10 cellular contexts compared by ENCODE assay signal in the genomic region with DNA sequence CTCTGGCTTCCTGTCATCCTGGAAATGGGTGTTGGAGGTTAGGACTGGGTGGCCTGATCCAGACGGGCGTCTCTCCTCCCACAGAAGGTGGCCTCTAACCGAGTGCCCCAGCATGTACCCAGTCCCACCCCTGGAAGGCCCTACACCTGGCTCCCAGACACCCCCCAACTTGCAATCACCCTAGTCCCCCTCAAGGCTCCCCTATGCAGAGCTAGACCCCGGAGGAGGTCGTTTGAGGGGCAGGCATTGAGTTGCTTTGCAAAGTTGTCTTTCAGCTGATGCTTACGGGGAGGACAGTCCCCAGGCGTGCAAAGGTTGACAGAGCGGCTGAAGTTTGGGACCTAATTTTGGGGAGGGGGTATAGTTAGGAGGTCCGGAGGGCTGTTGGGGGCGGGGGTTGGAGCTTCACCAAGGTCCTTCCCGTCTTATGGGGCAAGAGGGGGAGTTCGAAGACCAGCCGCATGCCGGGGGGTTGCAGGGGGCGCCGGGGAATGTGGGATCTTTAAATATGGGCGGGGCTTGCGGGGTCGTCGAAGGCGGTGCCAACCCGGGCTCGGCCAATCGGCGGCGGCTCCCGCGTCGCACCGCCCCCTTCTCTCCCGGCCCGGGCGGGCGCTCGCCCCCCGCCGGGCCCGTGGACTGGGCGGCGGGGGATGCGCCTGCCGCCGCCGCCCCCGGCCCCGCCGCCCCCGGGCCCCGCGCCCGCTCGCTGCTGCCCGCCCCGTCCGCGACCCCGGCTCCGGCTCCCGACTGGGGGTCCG. TPM values are rescaled to one million over a fixed set of nuclear protein-coding genes. Genes with fewer than 3 reads are reported as not detected.
A peak's percentile ranks its signal among the peaks of the same experiment; 100 is the strongest.
DNase-seq lines count a peak whose midpoint lies in the region; ATAC-seq and TF ChIP-seq lines count a peak whose summit lies in the region.
"Had no signal": no experiment of that assay in that cellular context is flagged by ENCODE, and none has a peak within 500 bp of the region (broad histone marks: within the 10 kb centered on the region; RNA-seq: fewer than 3 reads in every experiment).

KCNN1 (plus strand) TSS at position 611 of the 761 bp plus-strand sequence. CDS start 6,782 bp downstream, outside the sequence.

- DNase-seq in 8988T (peak; percentile 79), D341Med (ENCODE audit: low spot score) (peak; percentile 98), memory B cell (ENCODE audit: low spot score in 2 of 2) (no peak), thyroid gland (no peak), OCI-M2 (lab: John Stamatoyannopoulos, UW; ENCODE audit: unreplicated experiment) (no peak), NCI-H128 (lab: John Stamatoyannopoulos, UW; ENCODE audit: unreplicated experiment) (no peak)
- DNase-seq: activated CD4-positive, alpha-beta T cell treated with anti-CD3 and anti-CD28 coated beads, Interleukin-2, amount 10 ng/mL, durations not matched to agents 7 days and 5 days; NCI-H526 treated with DMSO at 0.1 percent for 48 hours had no signal

- peaks cover 0 to 4% of the 10 kb centered on the region in 2 donors for H3K4me1 ChIP-seq in thyroid gland

- peak within 1 kb of the TSS; percentile 79 for H3K4me3 Mint-ChIP-seq in memory B cell
- H3K4me3 Mint-ChIP-seq: activated CD4-positive, alpha-beta T cell treated with anti-CD3 and anti-CD28 coated beads, Interleukin-2, amount 10 ng/mL, durations not matched to agents 7 days and 5 days had no signal

- no peaks in the 10 kb centered on the region for H3K36me3 ChIP-seq in thyroid gland

- H3K27me3 ChIP-seq in thyroid gland: no peaks in the 10 kb centered on the region

- TF ChIP-seq POLR2A in thyroid gland (IDR thresholded peaks at IDR 0.05): no peak

- ATAC-seq in memory B cell (ENCODE audit: low read depth) (peak; percentile 41), HG03571 (IDR thresholded peaks at IDR 0.05; ENCODE audit: unreplicated experiment) (no peak)

- WGBS in thyroid gland, 2 donors: 11 to 23% methylated on average over 5 to 17 of the region's 60 CpGs

- H3K27ac Mint-ChIP-seq in memory B cell: no peak within 1 kb of the TSS
- H3K27ac Mint-ChIP-seq: activated CD4-positive, alpha-beta T cell treated with anti-CD3 and anti-CD28 coated beads, Interleukin-2, amount 10 ng/mL, durations not matched to agents 7 days and 5 days had no signal

- H3K27me3 Mint-ChIP-seq in memory B cell: peaks cover 29% of the 10 kb centered on the region

- no peaks in the 10 kb centered on the region for H3K36me3 Mint-ChIP-seq in memory B cell

- intact Hi-C loops in thyroid gland (cut with DNase I): no loop called here

- TF ChIP-seq CTCF in VCaP (conservative IDR thresholded peaks at IDR 0.05): no peak
- no peak for TF ChIP-seq CTCF in thyroid gland (IDR thresholded peaks at IDR 0.05)

- H3K4me1 Mint-ChIP-seq in memory B cell: peaks cover 6% of the 10 kb centered on the region

- no peaks in the 10 kb centered on the region for H3K9me3 Mint-ChIP-seq in memory B cell
- H3K9me3 Mint-ChIP-seq: activated CD4-positive, alpha-beta T cell treated with anti-CD3 and anti-CD28 coated beads, Interleukin-2, amount 10 ng/mL, durations not matched to agents 7 days and 5 days had no signal

- H3K9me3 ChIP-seq in thyroid gland: no peaks in the 10 kb centered on the region

- no peak within 1 kb of the TSS for H3K4me3 ChIP-seq in thyroid gland (replicated peaks in 1 of 3)

- peak within 1 kb of the TSS; percentile 58; the same call in 1 of the 2 replicates for H3K27ac ChIP-seq in VCaP
- H3K27ac ChIP-seq in thyroid gland: no peak within 1 kb of the TSS

RNA-seq across cellular contexts. Expression of gene KCNN1, which starts in this region (rescaled TPM):
- total RNA-seq in thyroid gland: under 1 TPM in 1 of 4 donors, not detected in 3; 0.22 TPM
- total RNA-seq: activated CD4-positive, alpha-beta T cell treated with anti-CD3 and anti-CD28 coated beads, Interleukin-2, amount 10 ng/mL, durations not matched to agents 7 days and 5 days had no signal

Comparison
In these comparisons a context has a peak if more than half of its experiments do, and no peak if none do; other contexts are left out.
1. DNase-seq: peak in 8988T (single experiment) and D341Med (single experiment); none in memory B cell (0 of 2), thyroid gland (0 of 2), OCI-M2 (single experiment) and NCI-H128 (single experiment).